Comparison of ENCODE assay signal across 26 cellular contexts in genomic region chr4:180615746-180616145, GRCh38.
A peak's percentile ranks its signal among the peaks of the same experiment; 100 is the strongest.
DNase-seq lines count a peak whose midpoint lies in the region; TF ChIP-seq lines count a peak whose summit lies in the region.
"Had no signal": no experiment of that assay in that cellular context is flagged by ENCODE, and none has a peak within 500 bp of the region (broad histone marks: within the 10 kb centered on the region; RNA-seq: fewer than 3 reads in every experiment).

No MANE protein-coding gene starts in this region.

- peaks cover 6% of the 10 kb centered on the region for H3K4me1 Mint-ChIP-seq in nephron progenitor cell
- H3K4me1 Mint-ChIP-seq: activated B cell treated with CpG ODN at 0.5 μM for 24 hours; activated naive CD4-positive, alpha-beta T cell treated with anti-CD3 and anti-CD28 coated beads, Interleukin-2, amount 10 ng/mL, durations not matched to agents 7 days and 5 days; naive thymus-derived CD8-positive, alpha-beta T cell; stimulated activated memory B cell treated with anti-CD40 and anti-IgM and Interleukin-4, amounts not matched to agents 10 μg/mL and 1 μg/mL and 100 μg/mL, for 72 hours had no signal

- no peaks in the 10 kb centered on the region for H3K9me3 Mint-ChIP-seq in nephron progenitor cell
- H3K9me3 Mint-ChIP-seq: activated B cell treated with CpG ODN at 0.5 μM for 24 hours; activated naive CD4-positive, alpha-beta T cell treated with anti-CD3 and anti-CD28 coated beads, Interleukin-2, amount 10 ng/mL, durations not matched to agents 7 days and 5 days; activated T-helper 1 cell treated with anti-CD3 and anti-CD28 coated beads, Interleukin-12 subunit alpha, Interleukin-12 subunit beta, Interleukin-2, Interleukin-4 antibody, amounts not matched to agents 30 ng/mL and 10 ng/mL and 1 ng/mL, durations not matched to agents 14 hours and 24 hours and 36 hours; naive thymus-derived CD8-positive, alpha-beta T cell; stimulated activated memory B cell treated with anti-CD40 and anti-IgM and Interleukin-4, amounts not matched to agents 10 μg/mL and 1 μg/mL and 100 μg/mL, for 72 hours had no signal

- H3K4me3 Mint-ChIP-seq in nephron progenitor cell: no peak overlapping the region
- H3K4me3 Mint-ChIP-seq: activated B cell treated with CpG ODN at 0.5 μM for 24 hours; activated naive CD4-positive, alpha-beta T cell treated with anti-CD3 and anti-CD28 coated beads, Interleukin-2, amount 10 ng/mL, durations not matched to agents 7 days and 5 days; activated T-helper 1 cell treated with anti-CD3 and anti-CD28 coated beads, Interleukin-12 subunit alpha, Interleukin-12 subunit beta, Interleukin-2, Interleukin-4 antibody, amounts not matched to agents 30 ng/mL and 10 ng/mL and 1 ng/mL, durations not matched to agents 14 hours and 24 hours and 36 hours; naive thymus-derived CD8-positive, alpha-beta T cell; stimulated activated memory B cell treated with anti-CD40 and anti-IgM and Interleukin-4, amounts not matched to agents 10 μg/mL and 1 μg/mL and 100 μg/mL, for 72 hours had no signal

- in situ Hi-C loops in SK-MEL-5 (cut with HindIII; ENCODE audit: low pct_unique_long_range_greater_than_20kb, low sequenced_read_pairs) (no loop called here), GM13977 (cut with MboI; ENCODE audit: low pct_unique_long_range_greater_than_20kb, low sequenced_read_pairs, unreplicated experiment) (no loop called here)

- peak; percentile 20 to 52 for DNase-seq in NCI-H2081 (lab: John Stamatoyannopoulos, UW)
- no peak for DNase-seq in NCI-H2081 treated with DMSO at 0.1 percent for 48 hours (lab: John Stamatoyannopoulos, UW)
- DNase-seq in Kasumi-1 (lab: John Stamatoyannopoulos, UW): peak; percentile 17 to 40
- peak; percentile 27 for DNase-seq in SK-MEL-5 (ENCODE audit: low read depth, low spot score)
- no peak for DNase-seq in nephron progenitor cell
- no peak for DNase-seq in GM13977 (ENCODE audit: low spot score)
- no peak for DNase-seq in NOMO-1 (lab: John Stamatoyannopoulos, UW; ENCODE audit: unreplicated experiment in 2 of 2)
- DNase-seq in hepatic stellate cell (ENCODE audit: low spot score): no peak
- DNase-seq: activated B cell treated with CpG ODN at 0.5 μM for 24 hours; activated naive CD4-positive, alpha-beta T cell treated with anti-CD3 and anti-CD28 coated beads, Interleukin-2, amount 10 ng/mL, durations not matched to agents 7 days and 5 days; amniotic stem cell; Calu3; effector CD4-positive, alpha-beta T cell; foreskin keratinocyte; hypothalamus; KG1; left ventricle myocardium inferior; midbrain; naive thymus-derived CD8-positive, alpha-beta T cell; NCI-H1105 treated with DMSO at 0.1 percent for 48 hours; NCI-H2029; ovary; right cardiac atrium; stimulated activated CD4-positive, alpha-beta T cell treated with anti-CD3 and anti-CD28 coated beads, Interleukin-4, amount 100 ng/mL, for 1 hour had no signal

- no peak overlapping the region for H3K27ac Mint-ChIP-seq in nephron progenitor cell
- H3K27ac Mint-ChIP-seq: activated B cell treated with CpG ODN at 0.5 μM for 24 hours; activated naive CD4-positive, alpha-beta T cell treated with anti-CD3 and anti-CD28 coated beads, Interleukin-2, amount 10 ng/mL, durations not matched to agents 7 days and 5 days; activated T-helper 1 cell treated with anti-CD3 and anti-CD28 coated beads, Interleukin-12 subunit alpha, Interleukin-12 subunit beta, Interleukin-2, Interleukin-4 antibody, amounts not matched to agents 30 ng/mL and 10 ng/mL and 1 ng/mL, durations not matched to agents 14 hours and 24 hours and 36 hours; naive thymus-derived CD8-positive, alpha-beta T cell; stimulated activated memory B cell treated with anti-CD40 and anti-IgM and Interleukin-4, amounts not matched to agents 10 μg/mL and 1 μg/mL and 100 μg/mL, for 72 hours had no signal

- no peaks in the 10 kb centered on the region for H3K27me3 Mint-ChIP-seq in nephron progenitor cell (ENCODE audit: low read depth, poor library complexity)
- H3K27me3 Mint-ChIP-seq: activated B cell treated with CpG ODN at 0.5 μM for 24 hours; activated naive CD4-positive, alpha-beta T cell treated with anti-CD3 and anti-CD28 coated beads, Interleukin-2, amount 10 ng/mL, durations not matched to agents 7 days and 5 days; stimulated activated memory B cell treated with anti-CD40 and anti-IgM and Interleukin-4, amounts not matched to agents 10 μg/mL and 1 μg/mL and 100 μg/mL, for 72 hours had no signal

- TF ChIP-seq CTCF in nephron progenitor cell (IDR thresholded peaks at IDR 0.05) (peak; percentile 25), GM13977 (IDR thresholded peaks at IDR 0.05; ENCODE audit: extremely low read depth, insufficient read depth, missing control alignments) (no peak)

- H3K36me3 Mint-ChIP-seq in nephron progenitor cell (ENCODE audit: low read depth): no peaks in the 10 kb centered on the region
- H3K36me3 Mint-ChIP-seq: activated naive CD4-positive, alpha-beta T cell treated with anti-CD3 and anti-CD28 coated beads, Interleukin-2, amount 10 ng/mL, durations not matched to agents 7 days and 5 days; naive thymus-derived CD8-positive, alpha-beta T cell; stimulated activated memory B cell treated with anti-CD40 and anti-IgM and Interleukin-4, amounts not matched to agents 10 μg/mL and 1 μg/mL and 100 μg/mL, for 72 hours had no signal

Comparison
In these comparisons a context has a peak if more than half of its experiments do, and no peak if none do; other contexts are left out.
1. DNase-seq: peak in NCI-H2081 (2 of 2), Kasumi-1 (2 of 2) and SK-MEL-5 (single experiment); none in NCI-H2081 treated with DMSO at 0.1 percent for 48 hours (single experiment), nephron progenitor cell (single experiment), GM13977 (single experiment), NOMO-1 (0 of 2) and hepatic stellate cell (single experiment).